43 cellular contexts compared by ENCODE assay signal in the genomic region with DNA sequence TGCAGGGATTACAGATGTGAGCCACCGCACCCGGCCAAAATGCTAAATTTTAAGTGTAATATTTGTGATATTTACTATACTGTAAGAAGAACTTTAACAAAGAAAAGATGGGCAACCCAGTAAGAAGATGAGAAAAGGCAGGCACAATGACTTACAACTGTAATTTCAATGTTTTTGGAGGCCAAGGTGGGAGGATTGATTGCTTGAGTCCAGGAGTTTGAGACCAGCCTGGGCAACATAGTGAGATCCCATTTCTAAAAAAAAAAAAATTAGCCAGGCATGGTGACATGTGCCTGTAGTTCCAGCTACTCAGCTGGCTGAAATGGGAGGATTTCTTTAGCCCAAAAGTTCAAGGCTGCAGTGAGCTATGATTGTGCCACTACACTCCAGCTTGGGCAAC. TPM values are rescaled to one million over a fixed set of nuclear protein-coding genes. Genes with fewer than 3 reads are reported as not detected.
"Had no signal": no experiment of that assay in that cellular context is flagged by ENCODE, and none has a peak within 500 bp of the region (broad histone marks: within the 10 kb centered on the region; RNA-seq: fewer than 3 reads in every experiment).

No MANE protein-coding gene starts in this region.

- H3K4me3 Mint-ChIP-seq: activated naive CD4-positive, alpha-beta T cell treated with anti-CD3 and anti-CD28 coated beads for 36 hours; activated naive CD4-positive, alpha-beta T cell treated with anti-CD3 and anti-CD28 coated beads, Interleukin-2, amount 10 ng/mL, durations not matched to agents 7 days and 5 days; activated naive CD4-positive, alpha-beta T cell treated with anti-CD3 and anti-CD28 coated beads, Interleukin-2, amount 50 U/mL, for 24 hours; activated naive CD8-positive, alpha-beta T cell; activated naive CD8-positive, alpha-beta T cell treated with anti-CD3 and anti-CD28 coated beads for 36 hours; activated naive CD8-positive, alpha-beta T cell treated with anti-CD3 and anti-CD28 coated beads, Interleukin-2, amount 10 ng/mL, durations not matched to agents 7 days and 5 days; activated naive CD8-positive, alpha-beta T cell treated with anti-CD3 and anti-CD28 coated beads, Interleukin-2, amount 50 U/mL, for 24 hours; activated T-cell treated with anti-CD3 and anti-CD28 coated beads, Interleukin-2, amount 50 U/mL, for 24 hours; activated T-cell treated with anti-CD3 and anti-CD28 coated beads, Interleukin-2, amount 50 U/mL, for 4 hours; activated T-cell treated with anti-CD3 and anti-CD28 coated beads, Interleukin-2, amount 50 U/mL, for 72 hours; activated T-helper 1 cell treated with anti-CD3 and anti-CD28 coated beads, Interleukin-12 subunit alpha, Interleukin-12 subunit beta, Interleukin-2, Interleukin-4 antibody, amounts not matched to agents 30 ng/mL and 10 ng/mL and 1 ng/mL, durations not matched to agents 14 hours and 24 hours and 36 hours; activated T-helper 17 cell treated with anti-CD3 and anti-CD28 coated beads, Interleukin-2, amount 50 U/mL, for 72 hours; brain; central memory CD8-positive, alpha-beta T cell had no signal

- ATAC-seq: activated naive CD4-positive, alpha-beta T cell treated with anti-CD3 and anti-CD28 coated beads, Interleukin-2, amount 50 U/mL, for 72 hours; activated naive CD8-positive, alpha-beta T cell treated with anti-CD3 and anti-CD28 coated beads, Interleukin-2, amount 50 U/mL, for 24 hours; activated T-cell treated with anti-CD3 and anti-CD28 coated beads, Interleukin-2, amount 50 U/mL, for 4 hours; activated T-cell treated with anti-CD3 and anti-CD28 coated beads, Interleukin-2, amount 50 U/mL, for 72 hours; activated T-helper 17 cell treated with anti-CD3 and anti-CD28 coated beads, Interleukin-2, amount 50 U/mL, for 72 hours; body of pancreas had no signal

- H3K9me3 ChIP-seq: adrenal gland, ascending aorta, body of pancreas, breast epithelium, colonic mucosa had no signal

- H3K4me1 ChIP-seq: adrenal gland, ascending aorta, body of pancreas, breast epithelium, colonic mucosa had no signal

- H3K27ac ChIP-seq: adrenal gland, ascending aorta, body of pancreas, brain microvascular endothelial cell, breast epithelium, cardiac muscle cell, colonic mucosa had no signal

- H3K36me3 Mint-ChIP-seq: activated naive CD4-positive, alpha-beta T cell treated with anti-CD3 and anti-CD28 coated beads, Interleukin-2, amount 10 ng/mL, durations not matched to agents 7 days and 5 days; activated naive CD4-positive, alpha-beta T cell treated with anti-CD3 and anti-CD28 coated beads, Interleukin-2, amount 50 U/mL, for 24 hours; activated naive CD4-positive, alpha-beta T cell treated with anti-CD3 and anti-CD28 coated beads, Interleukin-2, amount 50 U/mL, for 72 hours; activated naive CD8-positive, alpha-beta T cell; activated naive CD8-positive, alpha-beta T cell treated with anti-CD3 and anti-CD28 coated beads for 36 hours; activated naive CD8-positive, alpha-beta T cell treated with anti-CD3 and anti-CD28 coated beads, Interleukin-2, amount 10 ng/mL, durations not matched to agents 7 days and 5 days; brain had no signal

- H3K9me3 Mint-ChIP-seq: activated naive CD4-positive, alpha-beta T cell treated with anti-CD3 and anti-CD28 coated beads for 36 hours; activated naive CD4-positive, alpha-beta T cell treated with anti-CD3 and anti-CD28 coated beads, Interleukin-2, amount 10 ng/mL, durations not matched to agents 7 days and 5 days; activated naive CD4-positive, alpha-beta T cell treated with anti-CD3 and anti-CD28 coated beads, Interleukin-2, amount 50 U/mL, for 24 hours; activated naive CD4-positive, alpha-beta T cell treated with anti-CD3 and anti-CD28 coated beads, Interleukin-2, amount 50 U/mL, for 72 hours; activated naive CD8-positive, alpha-beta T cell treated with anti-CD3 and anti-CD28 coated beads for 36 hours; activated naive CD8-positive, alpha-beta T cell treated with anti-CD3 and anti-CD28 coated beads, Interleukin-2, amount 10 ng/mL, durations not matched to agents 7 days and 5 days; activated naive CD8-positive, alpha-beta T cell treated with anti-CD3 and anti-CD28 coated beads, Interleukin-2, amount 50 U/mL, for 24 hours; activated T-cell treated with anti-CD3 and anti-CD28 coated beads, Interleukin-2, amount 50 U/mL, for 24 hours; activated T-cell treated with anti-CD3 and anti-CD28 coated beads, Interleukin-2, amount 50 U/mL, for 4 hours; activated T-cell treated with anti-CD3 and anti-CD28 coated beads, Interleukin-2, amount 50 U/mL, for 72 hours; activated T-helper 1 cell treated with anti-CD3 and anti-CD28 coated beads, Interleukin-12 subunit alpha, Interleukin-12 subunit beta, Interleukin-2, Interleukin-4 antibody, amounts not matched to agents 30 ng/mL and 10 ng/mL and 1 ng/mL, durations not matched to agents 14 hours and 24 hours and 36 hours; activated T-helper 17 cell treated with anti-CD3 and anti-CD28 coated beads, Interleukin-2, amount 50 U/mL, for 72 hours; activated T-helper 2 cell treated with anti-CD3 and anti-CD28 coated beads, Interferon-gamma antibody, Interleukin-2, Interleukin-4, amounts not matched to agents 10 μg/mL and 5 μg/mL and 100 μg/mL, durations not matched to agents 14 hours and 24 hours and 36 hours; brain; central memory CD8-positive, alpha-beta T cell had no signal

- DNase-seq: activated effector memory CD4-positive, alpha-beta T cell treated with anti-CD3 and anti-CD28 coated beads, Interleukin-2, amount 50 U/mL, for 16 hours; activated effector memory CD4-positive, alpha-beta T cell treated with Interleukin-2 at 50 U/mL for 16 hours; activated gamma-delta T cell; activated gamma-delta T cell treated with Interleukin-2 at 50 U/mL for 16 hours; activated naive CD4-positive, alpha-beta T cell; activated naive CD4-positive, alpha-beta T cell treated with anti-CD3 and anti-CD28 coated beads for 36 hours; activated naive CD4-positive, alpha-beta T cell treated with anti-CD3 and anti-CD28 coated beads, Interleukin-2, amount 10 ng/mL, durations not matched to agents 7 days and 5 days; activated naive CD4-positive, alpha-beta T cell treated with anti-CD3 and anti-CD28 coated beads, Interleukin-2, amount 50 U/mL, for 16 hours; activated naive CD4-positive, alpha-beta T cell treated with Interleukin-2 at 50 U/mL for 16 hours; activated naive CD8-positive, alpha-beta T cell treated with anti-CD3 and anti-CD28 coated beads for 36 hours; activated naive CD8-positive, alpha-beta T cell treated with anti-CD3 and anti-CD28 coated beads, Interleukin-2, amount 10 ng/mL, durations not matched to agents 7 days and 5 days; activated naive CD8-positive, alpha-beta T cell treated with anti-CD3 and anti-CD28 coated beads, Interleukin-2, amount 50 U/mL, for 24 hours; activated T-cell treated with anti-CD3 and anti-CD28 coated beads, Interleukin-2, amount 50 U/mL, for 24 hours; activated T-cell treated with anti-CD3 and anti-CD28 coated beads, Interleukin-2, amount 50 U/mL, for 4 hours; activated T-cell treated with anti-CD3 and anti-CD28 coated beads, Interleukin-2, amount 50 U/mL, for 48 hours; activated T-cell treated with anti-CD3 and anti-CD28 coated beads, Interleukin-2, amount 50 U/mL, for 72 hours; adrenal gland; amniotic stem cell; amygdala; aorta; body of pancreas; brain microvascular endothelial cell; caudate nucleus; central memory CD4-positive, alpha-beta T cell; cerebellar nuclear complex; colonic mucosa had no signal

- H3K36me3 ChIP-seq: adrenal gland, ascending aorta, brain microvascular endothelial cell, breast epithelium, cardiac muscle cell, colonic mucosa had no signal

- H3K4me3 ChIP-seq: adrenal gland, ascending aorta, body of pancreas, breast epithelium, cardiac muscle cell, colonic mucosa had no signal

- H3K27me3 ChIP-seq: adrenal gland, ascending aorta, body of pancreas, brain microvascular endothelial cell, breast epithelium, cardiac muscle cell, colonic mucosa had no signal

- H3K27ac Mint-ChIP-seq: activated naive CD4-positive, alpha-beta T cell treated with anti-CD3 and anti-CD28 coated beads for 36 hours; activated naive CD4-positive, alpha-beta T cell treated with anti-CD3 and anti-CD28 coated beads, Interleukin-2, amount 10 ng/mL, durations not matched to agents 7 days and 5 days; activated naive CD4-positive, alpha-beta T cell treated with anti-CD3 and anti-CD28 coated beads, Interleukin-2, amount 50 U/mL, for 24 hours; activated naive CD4-positive, alpha-beta T cell treated with anti-CD3 and anti-CD28 coated beads, Interleukin-2, amount 50 U/mL, for 72 hours; activated naive CD8-positive, alpha-beta T cell; activated naive CD8-positive, alpha-beta T cell treated with anti-CD3 and anti-CD28 coated beads for 36 hours; activated naive CD8-positive, alpha-beta T cell treated with anti-CD3 and anti-CD28 coated beads, Interleukin-2, amount 10 ng/mL, durations not matched to agents 7 days and 5 days; activated naive CD8-positive, alpha-beta T cell treated with anti-CD3 and anti-CD28 coated beads, Interleukin-2, amount 50 U/mL, for 24 hours; activated T-cell treated with anti-CD3 and anti-CD28 coated beads, Interleukin-2, amount 50 U/mL, for 24 hours; activated T-cell treated with anti-CD3 and anti-CD28 coated beads, Interleukin-2, amount 50 U/mL, for 72 hours; activated T-helper 1 cell treated with anti-CD3 and anti-CD28 coated beads, Interleukin-12 subunit alpha, Interleukin-12 subunit beta, Interleukin-2, Interleukin-4 antibody, amounts not matched to agents 30 ng/mL and 10 ng/mL and 1 ng/mL, durations not matched to agents 14 hours and 24 hours and 36 hours; activated T-helper 17 cell treated with anti-CD3 and anti-CD28 coated beads, Interleukin-2, amount 50 U/mL, for 72 hours; activated T-helper 2 cell treated with anti-CD3 and anti-CD28 coated beads, Interferon-gamma antibody, Interleukin-2, Interleukin-4, amounts not matched to agents 10 μg/mL and 5 μg/mL and 100 μg/mL, durations not matched to agents 14 hours and 24 hours and 36 hours; brain had no signal

- H3K27me3 Mint-ChIP-seq: activated naive CD4-positive, alpha-beta T cell treated with anti-CD3 and anti-CD28 coated beads, Interleukin-2, amount 50 U/mL, for 24 hours; activated naive CD8-positive, alpha-beta T cell; activated naive CD8-positive, alpha-beta T cell treated with anti-CD3 and anti-CD28 coated beads for 36 hours; activated T-cell treated with anti-CD3 and anti-CD28 coated beads, Interleukin-2, amount 50 U/mL, for 24 hours; activated T-helper 17 cell treated with anti-CD3 and anti-CD28 coated beads, Interleukin-2, amount 50 U/mL, for 72 hours had no signal

- FAIRE-seq: bronchial epithelial cell, colon had no signal

- H3K4me1 Mint-ChIP-seq: activated naive CD4-positive, alpha-beta T cell treated with anti-CD3 and anti-CD28 coated beads, Interleukin-2, amount 10 ng/mL, durations not matched to agents 7 days and 5 days; activated naive CD4-positive, alpha-beta T cell treated with anti-CD3 and anti-CD28 coated beads, Interleukin-2, amount 50 U/mL, for 24 hours; activated naive CD8-positive, alpha-beta T cell treated with anti-CD3 and anti-CD28 coated beads, Interleukin-2, amount 10 ng/mL, durations not matched to agents 7 days and 5 days; activated naive CD8-positive, alpha-beta T cell treated with anti-CD3 and anti-CD28 coated beads, Interleukin-2, amount 50 U/mL, for 24 hours; activated T-helper 17 cell treated with anti-CD3 and anti-CD28 coated beads, Interleukin-2, amount 50 U/mL, for 72 hours; brain; central memory CD8-positive, alpha-beta T cell had no signal

RNA-seq across cellular contexts. Expression of a gene that starts 42.2 kb away (rescaled TPM):
- total RNA-seq: activated naive CD4-positive, alpha-beta T cell treated with anti-CD3 and anti-CD28 coated beads for 36 hours; activated naive CD8-positive, alpha-beta T cell treated with anti-CD3 and anti-CD28 coated beads for 36 hours; activated naive CD8-positive, alpha-beta T cell treated with anti-CD3 and anti-CD28 coated beads, Interleukin-2, amount 10 ng/mL, durations not matched to agents 7 days and 5 days; activated T-cell treated with anti-CD3 and anti-CD28 coated beads, Interleukin-2, amount 50 U/mL, for 4 hours; activated T-cell treated with anti-CD3 and anti-CD28 coated beads, Interleukin-2, amount 50 U/mL, for 72 hours; activated T-helper 1 cell treated with anti-CD3 and anti-CD28 coated beads, Interleukin-12 subunit alpha, Interleukin-12 subunit beta, Interleukin-2, Interleukin-4 antibody, amounts not matched to agents 30 ng/mL and 10 ng/mL and 1 ng/mL, durations not matched to agents 14 hours and 24 hours and 36 hours; activated T-helper 17 cell treated with anti-CD3 and anti-CD28 coated beads, Interleukin-2, amount 50 U/mL, for 72 hours; activated T-helper 2 cell treated with anti-CD3 and anti-CD28 coated beads, Interferon-gamma antibody, Interleukin-2, Interleukin-4, amounts not matched to agents 10 μg/mL and 5 μg/mL and 100 μg/mL, durations not matched to agents 14 hours and 24 hours and 36 hours; adrenal gland; aorta; ascending aorta; body of pancreas; breast epithelium; bronchial epithelial cell; cardiac muscle cell; cardiac septum; cerebellum; chondrocyte; colonic mucosa had no signal
- polyA plus RNA-seq: adipose tissue, adrenal gland, aorta, cardiac muscle cell had no signal
